In genomic region chr5:88140863-88141694, GRCh38 we compare ENCODE assay signal across 8 cellular contexts.
DNase-seq lines count a peak whose midpoint lies in the region; ATAC-seq, FAIRE-seq and TF ChIP-seq lines count a peak whose summit lies in the region.

No MANE protein-coding gene starts in this region.

- no peak for TF ChIP-seq POLR2A in GM12891 (IDR thresholded peaks at IDR 0.05; ENCODE audit: low read depth, low read length)
- TF ChIP-seq POLR2A in upper lobe of left lung (IDR thresholded peaks at IDR 0.05): peak in 1 of 4 donors; percentile 58

- FAIRE-seq in GM12891 (lab: Jason Lieb, UNC): peak; percentile 5

- intact Hi-C loops in left ventricle myocardium inferior (cut with micrococcal nuclease) (loop anchor here (10.0 kb wide), 1 partner anchor 544 kb away; no protein-coding TSS in a partner anchor), posterior vena cava (cut with DNase I) (loop anchor here in 1 of 2 donors (10.0 kb wide), 1 partner anchor 534 kb away; no protein-coding TSS in a partner anchor)

- H3K4me3 ChIP-seq in left ventricle myocardium inferior (peak overlapping the region; percentile 68), upper lobe of left lung (peak overlapping the region; percentile 38 to 57 (median 49))

- H3K4me1 ChIP-seq in left ventricle myocardium inferior (peaks cover 51% of the 10 kb centered on the region), upper lobe of left lung (peaks cover 14 to 54% (median 29%) of the 10 kb centered on the region in 4 donors)

- peak overlapping the region; percentile 56 for H3K27ac ChIP-seq in left ventricle myocardium inferior (replicated peaks)
- H3K27ac ChIP-seq in upper lobe of left lung: peak overlapping the region in 3 of 4 donors; percentile 62 to 77 (median 73)

- H3K9me3 ChIP-seq in left ventricle myocardium inferior (replicated peaks) (no peaks in the 10 kb centered on the region), upper lobe of left lung (no peaks in the 10 kb centered on the region)

- WGBS in upper lobe of left lung, 2 donors: 3% methylated on average over 39 to 43 of the region's 45 CpGs

- ATAC-seq in HG02870 (IDR thresholded peaks at IDR 0.05; ENCODE audit: unreplicated experiment) (peak; percentile 95), upper lobe of left lung (ENCODE audit: low FRiP score in 2 of 2) (peak; percentile 96 to 98)

- H3K27me3 ChIP-seq in left ventricle myocardium inferior (ENCODE audit: low read depth): peaks cover 56% of the 10 kb centered on the region
- peaks cover 0 to 5% (median 0%) of the 10 kb centered on the region in 4 donors for H3K27me3 ChIP-seq in upper lobe of left lung

- DNase-seq in GM12891 (ENCODE audit: insufficient read length, low spot score) (peak; percentile 60), NCI-H1436 (lab: John Stamatoyannopoulos, UW) (peak; percentile 95), SW480 (ENCODE audit: low spot score) (peak; percentile 98), amniotic stem cell (lab: John Stamatoyannopoulos, UW) (peak; percentile 77), left ventricle myocardium inferior (peak; percentile 95), posterior vena cava (ENCODE audit: low spot score) (peak; percentile 98), upper lobe of left lung (peak; percentile 95 to 97)

- TF ChIP-seq CTCF in left ventricle myocardium inferior (IDR thresholded peaks at IDR 0.05; ENCODE audit: borderline replicate concordance): peak; percentile 77
- TF ChIP-seq CTCF in upper lobe of left lung (IDR thresholded peaks at IDR 0.05): peak; percentile 63 to 75 (median 67)

- no peak for TF ChIP-seq EP300 in upper lobe of left lung (IDR thresholded peaks at IDR 0.05)

- H3K36me3 ChIP-seq in left ventricle myocardium inferior: no peaks in the 10 kb centered on the region
- H3K36me3 ChIP-seq in upper lobe of left lung: no peaks in the 10 kb centered on the region

TF ChIP-seq in GM12891, 5 proteins besides CTCF, POLR2A, EP300 and RAD21:
- TF ChIP-seq POLR2AphosphoS5 (IDR thresholded peaks at IDR 0.05; ENCODE audit: low read depth, low read length) (no peak), POU2F2 (IDR thresholded peaks at IDR 0.05; ENCODE audit: low read depth, low read length) (peak; percentile 70; the same call in 1 of the 2 replicates)

Comparison
In these comparisons a context has a peak if more than half of its experiments do, and no peak if none do; other contexts are left out.
1. Peak in every context shown above with its lines: DNase-seq, ATAC-seq, H3K4me3 ChIP-seq and H3K27ac ChIP-seq.